8 cellular contexts compared by ENCODE assay signal in the genomic region with DNA sequence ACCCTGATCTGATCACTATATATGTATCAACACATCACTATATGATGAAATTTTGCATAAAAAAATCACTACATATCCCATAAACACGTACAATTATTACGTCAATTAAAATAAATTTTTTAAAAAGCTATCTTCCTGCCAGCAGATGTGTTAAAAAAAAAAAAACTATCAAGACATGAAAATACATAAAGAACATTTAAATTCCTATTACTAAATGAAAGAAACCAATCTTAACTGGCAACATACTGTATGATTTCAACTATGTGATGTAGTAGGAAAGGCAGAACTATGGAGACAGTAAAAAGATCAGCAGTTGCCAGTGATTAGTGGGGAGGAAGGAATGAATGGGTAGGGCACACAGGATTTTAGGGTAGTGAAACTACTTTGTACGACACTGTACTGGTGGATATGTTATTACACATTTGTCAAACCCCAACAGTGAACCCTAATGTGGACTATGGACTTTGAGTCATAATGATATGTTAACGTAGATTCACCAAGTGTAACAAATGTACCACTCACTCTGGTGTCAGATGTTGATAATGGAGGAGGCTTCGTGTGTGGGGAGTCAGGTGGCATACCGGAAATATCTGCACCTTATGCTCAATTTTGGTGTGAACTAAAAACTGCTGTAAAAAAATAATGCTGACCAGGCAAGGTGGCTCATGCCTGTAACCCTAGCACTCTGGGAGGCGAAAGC. TPM values are rescaled to one million over a fixed set of nuclear protein-coding genes. Genes with fewer than 3 reads are reported as not detected.
DNase-seq lines count a peak whose midpoint lies in the region; ATAC-seq and TF ChIP-seq lines count a peak whose summit lies in the region.

No MANE protein-coding gene starts in this region.

- ATAC-seq in GM21360 (IDR thresholded peaks at IDR 0.05; ENCODE audit: unreplicated experiment), result peak; percentile 91
- ATAC-seq in HG03442 (IDR thresholded peaks at IDR 0.05; ENCODE audit: unreplicated experiment), result peak; percentile 91
- ATAC-seq in left ventricle myocardium superior, result no peak

- peaks cover 98% of the 10 kb centered on the region for H3K79me2 ChIP-seq in DOHH2 (ENCODE audit: control insufficient read depth, low read length)

- H3K4me1 ChIP-seq in DOHH2 (ENCODE audit: control insufficient read depth, low read length) (peaks cover 100% of the 10 kb centered on the region), duodenal mucosa (ENCODE audit: control insufficient read depth in 1 of 2, insufficient read depth in 2 of 2, low read length in 2 of 2) (peaks cover 24 to 26% of the 10 kb centered on the region in 2 donors)

- H3K27ac ChIP-seq in DOHH2 (ENCODE audit: low read depth, low read length), result peak overlapping the region; percentile 99
- H3K27ac ChIP-seq in duodenal mucosa (ENCODE audit: low read depth, low read length), result no peak overlapping the region
- H3K27ac ChIP-seq in WERI-Rb-1, result no peak overlapping the region

- peak overlapping the region; percentile 78 for H3K4me3 ChIP-seq in DOHH2 (ENCODE audit: low read length)
- H3K4me3 ChIP-seq in duodenal mucosa (ENCODE audit: low read depth in 1 of 2, low read length in 2 of 2), result peak overlapping the region; percentile 5 to 23
- H3K4me3 ChIP-seq in WERI-Rb-1 (ENCODE audit: low read depth, low read length), result no peak overlapping the region

- TF ChIP-seq CTCF in DOHH2 (IDR thresholded peaks at IDR 0.05; ENCODE audit: low read depth, low read length, poor library complexity, severe bottlenecking) (no peak), WERI-Rb-1 (IDR thresholded peaks at IDR 0.05; ENCODE audit: low read depth, low read length) (no peak)

- H3K9me3 ChIP-seq in DOHH2 (ENCODE audit: control insufficient read depth, insufficient read depth, low read length) (no peaks in the 10 kb centered on the region), duodenal mucosa (ENCODE audit: control insufficient read depth in 1 of 2, low read length in 2 of 2) (no peaks in the 10 kb centered on the region), WERI-Rb-1 (ENCODE audit: severe bottlenecking) (no peaks in the 10 kb centered on the region)

- H4K20me1 ChIP-seq in DOHH2 (ENCODE audit: control insufficient read depth, insufficient read depth, low read depth, low read length), result no peaks in the 10 kb centered on the region

- intact Hi-C loops in left ventricle myocardium superior (cut with micrococcal nuclease), result no loop called here

- H3K36me3 ChIP-seq in DOHH2 (ENCODE audit: control insufficient read depth, low read length) (peaks cover 14% of the 10 kb centered on the region), duodenal mucosa (ENCODE audit: control insufficient read depth in 1 of 2, insufficient read depth in 2 of 2, low read length in 2 of 2) (no peaks in the 10 kb centered on the region), WERI-Rb-1 (peaks cover 9% of the 10 kb centered on the region)

- H3K27me3 ChIP-seq in DOHH2 (ENCODE audit: control insufficient read depth, low read length) (no peaks in the 10 kb centered on the region), duodenal mucosa (ENCODE audit: control insufficient read depth in 1 of 2, insufficient read depth in 2 of 2, low read length in 2 of 2) (no peaks in the 10 kb centered on the region), WERI-Rb-1 (ENCODE audit: insufficient read depth, low read depth, severe bottlenecking) (no peaks in the 10 kb centered on the region)

- H3K9ac ChIP-seq in duodenal mucosa (ENCODE audit: low read depth in 1 of 2, low read length in 2 of 2), result no peak overlapping the region

- DNase-seq in WERI-Rb-1 (no peak), NCI-H82 treated with DMSO at 0.1 percent for 48 hours (lab: John Stamatoyannopoulos, UW; ENCODE audit: unreplicated experiment) (no peak), HPDE6-E6E7 (ENCODE audit: extremely low spot score) (no peak), left ventricle myocardium superior (no peak)

- H3K9me2 ChIP-seq in DOHH2 (replicated peaks; ENCODE audit: control insufficient read depth, low read length), result no peaks in the 10 kb centered on the region

- peaks cover 65% of the 10 kb centered on the region for H3F3A ChIP-seq in DOHH2 (ENCODE audit: control insufficient read depth, insufficient read depth)

- peak overlapping the region; percentile 99 for H3K4me2 ChIP-seq in DOHH2 (ENCODE audit: low read length)

RNA-seq across cellular contexts. Expression of gene USP34, which starts 27.4 kb away (rescaled TPM):
- total RNA-seq in left ventricle myocardium superior, result 39.8 TPM
